ENCODE assay signal across 26 cellular contexts in genomic region chr5:79480991-79481390, GRCh38.
"Had no signal": no experiment of that assay in that cellular context is flagged by ENCODE, and none has a peak within 500 bp of the region (broad histone marks: within the 10 kb centered on the region; RNA-seq: fewer than 3 reads in every experiment).

No MANE protein-coding gene starts in this region.

- DNase-seq: activated CD4-positive, alpha-beta T cell treated with anti-CD3 and anti-CD28 coated beads for 48 hours; activated CD4-positive, alpha-beta T cell treated with anti-CD3 and anti-CD28 coated beads, Interleukin-2, amount 50 U/mL, for 4 hours; activated CD4-positive, CD25-positive, alpha-beta regulatory T cell treated with anti-CD3 and anti-CD28 coated beads, Interleukin-2, amount 50 U/mL, for 72 hours; activated CD8-positive, alpha-beta memory T cell treated with anti-CD3 and anti-CD28 coated beads, Interleukin-2, amount 50 U/mL, for 48 hours; activated CD8-positive, alpha-beta T cell treated with anti-CD3 and anti-CD28 coated beads, Interleukin-2, amount 10 ng/mL, durations not matched to agents 7 days and 5 days; activated naive CD4-positive, alpha-beta T cell treated with anti-CD3 and anti-CD28 coated beads, Interleukin-2, amount 50 U/mL, for 16 hours; activated T-cell treated with anti-CD3 and anti-CD28 coated beads, Interleukin-2, amount 50 U/mL, for 1 hour; aorta; MG63; MV-4-11; NCI-H1092 treated with DMSO at 0.1 percent for 48 hours; NCI-H1417 treated with DMSO at 0.1 percent for 48 hours; NCI-H1694; NCI-H2029; NCI-H2107; NCI-H510A treated with DMSO at 0.1 percent for 48 hours; NCI-H69; Peyer's patch; SIG-M5; T-helper 17 cell; T-helper 9 cell had no signal

- H3K9me3 ChIP-seq: breast epithelium, MG63, Peyer's patch had no signal

- H3K4me3 ChIP-seq: breast epithelium, MG63, Peyer's patch had no signal

- H3K27ac ChIP-seq: breast epithelium, KMS-11, Peyer's patch, RWPE1 had no signal

- H3K4me1 Mint-ChIP-seq: IgD-negative memory B cell, T-helper 17 cell had no signal

- ATAC-seq: activated CD8-positive, alpha-beta T cell treated with anti-CD3 and anti-CD28 coated beads, Interleukin-2, amount 10 ng/mL, durations not matched to agents 7 days and 5 days; T-helper 17 cell; WTC11 had no signal

- H3K27ac Mint-ChIP-seq: activated CD8-positive, alpha-beta T cell treated with anti-CD3 and anti-CD28 coated beads, Interleukin-2, amount 10 ng/mL, durations not matched to agents 7 days and 5 days; IgD-negative memory B cell; T-helper 17 cell had no signal

- H3K4me3 Mint-ChIP-seq: activated CD8-positive, alpha-beta T cell treated with anti-CD3 and anti-CD28 coated beads, Interleukin-2, amount 10 ng/mL, durations not matched to agents 7 days and 5 days; IgD-negative memory B cell; T-helper 17 cell; WTC11 had no signal

- H3K27me3 Mint-ChIP-seq: IgD-negative memory B cell had no signal

- H3K27me3 ChIP-seq: breast epithelium, MG63, Peyer's patch had no signal

- H3K4me1 ChIP-seq: breast epithelium, Peyer's patch had no signal

- H3K36me3 ChIP-seq: breast epithelium, MG63, Peyer's patch had no signal
